ENCODE assay signal across 8 cellular contexts in genomic region chr6:21587182-21587924, GRCh38. TPM values are rescaled to one million over a fixed set of nuclear protein-coding genes. Genes with fewer than 3 reads are reported as not detected.
A peak's percentile ranks its signal among the peaks of the same experiment; 100 is the strongest.
DNase-seq lines count a peak whose midpoint lies in the region; ATAC-seq, FAIRE-seq and TF ChIP-seq lines count a peak whose summit lies in the region.

No MANE protein-coding gene starts in this region.

- no peaks in the 10 kb centered on the region for H3K9me3 Mint-ChIP-seq in activated CD4-positive, alpha-beta T cell treated with anti-CD3 and anti-CD28 coated beads for 36 hours (ENCODE audit: low read depth)

- TF ChIP-seq CTCF in cardiac fibroblast (IDR thresholded peaks at IDR 0.05; ENCODE audit: low read depth, low read length), result peak; percentile 36

- 0 to 1% (median 1%) methylated on average over 49 to 52 of the region's 52 CpGs for WGBS in small intestine, 3 donors

- intact Hi-C loops in activated CD4-positive, alpha-beta T cell treated with anti-CD3 and anti-CD28 coated beads for 36 hours (cut with DNase I, micrococcal nuclease), result loop anchor here (5.0 to 10.0 kb wide), 3 partner anchors 153 to 1295 kb away; no protein-coding TSS in a partner anchor

- H3K36me3 Mint-ChIP-seq in activated CD4-positive, alpha-beta T cell treated with anti-CD3 and anti-CD28 coated beads for 36 hours (ENCODE audit: low read depth), result no peaks in the 10 kb centered on the region

- no peaks in the 10 kb centered on the region for H3K4me1 ChIP-seq in small intestine (ENCODE audit: control insufficient read depth in 2 of 2, insufficient read depth in 1 of 2, low read depth in 1 of 2, low read length in 1 of 2)

- POLR2A ChIA-PET in activated CD4-positive, alpha-beta T cell treated with anti-CD3 and anti-CD28 coated beads for 36 hours (lab: Charles Lee), result interaction anchor here (0.6 to 1.2 kb wide), 2 partner anchors 240 to 1027 kb away, joined by 3 read pairs; no protein-coding TSS in a partner anchor

- CTCF ChIA-PET in activated CD4-positive, alpha-beta T cell treated with anti-CD3 and anti-CD28 coated beads for 36 hours (lab: Charles Lee), result interaction anchor here (0.6 to 3.7 kb wide), 6 partner anchors 11 to 1289 kb away, joined by 3 to 37 read pairs (median 3); no protein-coding TSS in a partner anchor

- FAIRE-seq in small intestine (lab: Jason Lieb, UNC), result no peak

- peaks cover 9% of the 10 kb centered on the region for H3K4me1 Mint-ChIP-seq in activated CD4-positive, alpha-beta T cell treated with anti-CD3 and anti-CD28 coated beads for 36 hours

- H3K4me3 ChIP-seq in cardiac fibroblast (replicated peaks in 1 of 2; ENCODE audit: low read depth in 2 of 2, low read length in 2 of 2) (peak overlapping the region; percentile 67 to 72), small intestine (ENCODE audit: low read depth in 1 of 2, low read length in 2 of 2) (peak overlapping the region; percentile 34 to 57)

- peak; percentile 52 for DNase-seq in activated CD4-positive, alpha-beta T cell treated with anti-CD3 and anti-CD28 coated beads for 36 hours
- no peak for DNase-seq in activated CD4-positive, alpha-beta T cell treated with anti-CD3 and anti-CD28 coated beads for 1 hour
- peak; percentile 51 for DNase-seq in H4 (ENCODE audit: low spot score)
- DNase-seq in LHCN-M2 (ENCODE audit: low read depth), result peak; percentile 64
- peak; percentile 60 for DNase-seq in SIG-M5 treated with dmso at 0.1 percent for 504 hours (lab: John Stamatoyannopoulos, UW; ENCODE audit: unreplicated experiment)
- peak; percentile 78 to 82 for DNase-seq in cardiac fibroblast (ENCODE audit: low read depth in 2 of 2)
- peak; percentile 76 for DNase-seq in iris pigment epithelial cell (ENCODE audit: low read depth)
- DNase-seq in small intestine, result peak; percentile 58

- peaks cover 0 to 3% of the 10 kb centered on the region in 2 donors for H3K27me3 ChIP-seq in small intestine (ENCODE audit: control insufficient read depth in 2 of 2, insufficient read depth in 2 of 2, low read length in 2 of 2)

- no peaks in the 10 kb centered on the region for H3K36me3 ChIP-seq in small intestine (ENCODE audit: control insufficient read depth in 2 of 2, insufficient read depth in 2 of 2, low read length in 2 of 2)

- H3K27ac ChIP-seq in small intestine (ENCODE audit: low read depth in 1 of 2, low read length in 1 of 2), result peak overlapping the region; percentile 67 to 97

- peak overlapping the region; percentile 72 for H3K27ac Mint-ChIP-seq in activated CD4-positive, alpha-beta T cell treated with anti-CD3 and anti-CD28 coated beads for 36 hours

- peak overlapping the region; percentile 80 for H3K4me3 Mint-ChIP-seq in activated CD4-positive, alpha-beta T cell treated with anti-CD3 and anti-CD28 coated beads for 36 hours

- peak; percentile 20 for ATAC-seq in activated CD4-positive, alpha-beta T cell treated with anti-CD3 and anti-CD28 coated beads for 36 hours

- H3K9me3 ChIP-seq in small intestine (ENCODE audit: control insufficient read depth, low read depth), result no peaks in the 10 kb centered on the region

- H3K27me3 Mint-ChIP-seq in activated CD4-positive, alpha-beta T cell treated with anti-CD3 and anti-CD28 coated beads for 36 hours, result peaks cover 31% of the 10 kb centered on the region

RNA-seq across cellular contexts. Expression of gene SOX4, which starts 6.2 kb away (rescaled TPM):
- total RNA-seq in activated CD4-positive, alpha-beta T cell treated with anti-CD3 and anti-CD28 coated beads for 36 hours, result 1 to 10 TPM; 2.3 to 2.5 TPM
- 29.5 and 30.4 TPM in 2 replicates for total RNA-seq in H4 (2014; rRNA removed; shearing (Covaris generic))
- 4.3 and 6.2 TPM in 2 replicates for total RNA-seq in LHCN-M2 (2014; rRNA removed)
- 3.3 TPM for polyA plus RNA-seq in LHCN-M2 (2012)
- polyA plus RNA-seq in small intestine, result 10 to 100 TPM in 1 of 3 donors, 1 to 10 TPM in 2; 3.8 to 23.4 (median 4.6) TPM
